10 cellular contexts compared by ENCODE assay signal in the genomic region with DNA sequence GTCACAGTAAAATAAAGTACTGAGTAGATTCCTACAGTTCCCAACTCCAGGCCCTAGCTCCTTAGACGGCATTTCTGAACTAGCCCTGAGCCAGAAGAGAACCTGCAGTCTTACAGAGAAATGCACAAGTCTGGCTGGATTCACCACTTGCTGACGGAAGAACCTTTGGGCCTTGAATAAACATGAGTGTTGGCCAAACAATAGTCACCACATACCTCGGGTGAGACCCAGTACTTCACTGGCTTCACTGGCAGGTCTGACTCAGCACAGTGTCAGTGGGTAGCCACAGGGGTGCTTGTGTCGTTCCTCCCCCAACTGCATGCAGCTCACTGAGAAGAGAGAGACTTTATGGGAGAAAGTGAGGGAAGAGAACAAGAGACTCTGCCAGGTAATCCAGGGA.
DNase-seq lines count a peak whose midpoint lies in the region; ATAC-seq, FAIRE-seq and TF ChIP-seq lines count a peak whose summit lies in the region.
"Had no signal": no experiment of that assay in that cellular context is flagged by ENCODE, and none has a peak within 500 bp of the region (broad histone marks: within the 10 kb centered on the region; RNA-seq: fewer than 3 reads in every experiment).

No MANE protein-coding gene starts in this region.

- TF ChIP-seq POLR2A in testis (IDR thresholded peaks at IDR 0.05) = no peak

- H3K27me3 ChIP-seq in testis = no peaks in the 10 kb centered on the region

- 92 to 93% methylated on average over 4 of the region's 4 CpGs for WGBS in testis, 2 donors

- no peaks in the 10 kb centered on the region for H3K4me1 ChIP-seq in testis

- TF ChIP-seq CTCF in foreskin fibroblast (IDR thresholded peaks at IDR 0.05; ENCODE audit: low read depth, low read length) (no peak), testis (IDR thresholded peaks at IDR 0.05) (no peak)

- no peaks in the 10 kb centered on the region for H3K9me3 ChIP-seq in testis

- intact Hi-C loops in testis (cut with DNase I; ENCODE audit: low total_unique reads) = no loop called here

- no peak overlapping the region for H3K4me3 ChIP-seq in foreskin fibroblast (ENCODE audit: low read depth in 1 of 2, low read length in 2 of 2)
- no peak overlapping the region for H3K4me3 ChIP-seq in testis

- peak; percentile 68 for FAIRE-seq in urothelium cell line (lab: Jason Lieb, UNC)

- no peaks in the 10 kb centered on the region for H3K36me3 ChIP-seq in testis (ENCODE audit: low read depth, missing control alignments)

- peak; percentile 6 for DNase-seq in DMS53 (lab: John Stamatoyannopoulos, UW)
- DNase-seq in DMS53 treated with DMSO at 0.1 percent for 48 hours (lab: John Stamatoyannopoulos, UW; ENCODE audit: unreplicated experiment) = no peak
- DNase-seq in T1000 (lab: John Stamatoyannopoulos, UW) = peak; percentile 52
- peak; percentile 92 to 93 for DNase-seq in foreskin fibroblast
- DNase-seq in urothelium cell line (ENCODE audit: low spot score) = peak; percentile 75
- DNase-seq in testis = no peak

- no peak for ATAC-seq in GM21529 (IDR thresholded peaks at IDR 0.05; ENCODE audit: unreplicated experiment)
- no peak for ATAC-seq in GM18498 (IDR thresholded peaks at IDR 0.05; ENCODE audit: unreplicated experiment)
- ATAC-seq: activated T-helper 17 cell treated with anti-CD3 and anti-CD28 coated beads, Interleukin-2, amount 50 U/mL, for 72 hours had no signal

- H3K27ac ChIP-seq in testis = no peak overlapping the region
- H3K27ac ChIP-seq: 22Rv1 had no signal

Comparison
In these comparisons a context has a peak if more than half of its experiments do, and no peak if none do; other contexts are left out.
1. DNase-seq: peak in DMS53 (single experiment), T1000 (single experiment), foreskin fibroblast (2 of 2) and urothelium cell line (single experiment); none in DMS53 treated with DMSO at 0.1 percent for 48 hours (single experiment) and testis (single experiment).